14 cellular contexts compared by ENCODE assay signal in the genomic region with DNA sequence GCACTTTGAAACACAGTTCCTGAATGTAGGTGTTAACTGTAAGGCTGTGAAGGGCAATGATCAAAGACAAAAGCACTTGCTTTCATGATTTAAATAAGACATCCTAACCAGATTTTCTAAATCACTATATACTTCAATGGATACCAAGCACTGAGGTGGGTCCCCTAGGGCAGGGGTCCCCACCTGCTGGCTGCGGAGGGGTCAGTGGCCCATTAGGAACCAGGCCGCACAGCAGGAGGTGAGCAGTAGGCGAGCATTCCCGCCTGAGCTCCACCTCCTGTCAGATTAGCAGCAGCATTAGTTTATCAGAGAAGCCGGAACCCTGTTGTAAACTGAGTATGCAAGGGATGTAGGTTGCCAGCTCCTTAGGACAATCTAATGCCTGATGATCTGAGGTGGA. TPM values are rescaled to one million over a fixed set of nuclear protein-coding genes. Genes with fewer than 3 reads are reported as not detected.
DNase-seq lines count a peak whose midpoint lies in the region; ATAC-seq and TF ChIP-seq lines count a peak whose summit lies in the region.
"Had no signal": no experiment of that assay in that cellular context is flagged by ENCODE, and none has a peak within 500 bp of the region (broad histone marks: within the 10 kb centered on the region; RNA-seq: fewer than 3 reads in every experiment).

No MANE protein-coding gene starts in this region.

- H3K4me1 ChIP-seq in left ventricle myocardium inferior (peaks cover 100% of the 10 kb centered on the region), heart left ventricle (peaks cover 27 to 100% (median 86%) of the 10 kb centered on the region in 12 donors), upper lobe of left lung (peaks cover 63 to 94% (median 87%) of the 10 kb centered on the region in 4 donors), BE2C (no peaks in the 10 kb centered on the region)

- intact Hi-C loops in left ventricle myocardium inferior (cut with micrococcal nuclease) (no loop called here), heart left ventricle (cut with DNase I) (no loop called here)

- peak overlapping the region; percentile 18 for H3K4me3 Mint-ChIP-seq in activated naive CD8-positive, alpha-beta T cell treated with anti-CD3 and anti-CD28 coated beads for 36 hours
- H3K4me3 Mint-ChIP-seq in mesothelial cell of epicardium: no peak overlapping the region

- peak overlapping the region; percentile 16 for H3K27ac ChIP-seq in left ventricle myocardium inferior (replicated peaks)
- H3K27ac ChIP-seq in heart left ventricle: peak overlapping the region in 4 of 12 donors; percentile 11 to 33 (median 15)
- H3K27ac ChIP-seq in upper lobe of left lung: peak overlapping the region in 3 of 4 donors; percentile 41 to 69 (median 65)

- H3K36me3 ChIP-seq in left ventricle myocardium inferior (no peaks in the 10 kb centered on the region), heart left ventricle (peaks cover 0 to 26% (median 0%) of the 10 kb centered on the region in 9 donors), upper lobe of left lung (peaks cover 0 to 4% (median 0%) of the 10 kb centered on the region in 4 donors), BE2C (no peaks in the 10 kb centered on the region)

- TF ChIP-seq POLR2A in heart left ventricle (IDR thresholded peaks at IDR 0.05) (no peak), upper lobe of left lung (IDR thresholded peaks at IDR 0.05) (no peak)

- WGBS in heart left ventricle, 4 donors: 72 to 82% (median 81%) methylated on average over 5 of the region's 5 CpGs
- WGBS in upper lobe of left lung, 2 donors: 56 to 83% methylated on average over 3 to 5 of the region's 5 CpGs

- no peak for ATAC-seq in heart left ventricle
- ATAC-seq in upper lobe of left lung (ENCODE audit: low FRiP score in 2 of 2): no peak

- peak overlapping the region; percentile 48 for H3K27ac Mint-ChIP-seq in activated naive CD8-positive, alpha-beta T cell treated with anti-CD3 and anti-CD28 coated beads for 36 hours
- peak overlapping the region; percentile 41 for H3K27ac Mint-ChIP-seq in mesothelial cell of epicardium

- TF ChIP-seq EP300 in upper lobe of left lung (IDR thresholded peaks at IDR 0.05): no peak

- H3K4me1 Mint-ChIP-seq in activated naive CD8-positive, alpha-beta T cell treated with anti-CD3 and anti-CD28 coated beads for 36 hours: peaks cover 82% of the 10 kb centered on the region
- H3K4me1 Mint-ChIP-seq in mesothelial cell of epicardium: peaks cover 67% of the 10 kb centered on the region

- TF ChIP-seq CTCF in left ventricle myocardium inferior (IDR thresholded peaks at IDR 0.05; ENCODE audit: borderline replicate concordance) (no peak), heart left ventricle (IDR thresholded peaks at IDR 0.05) (no peak), mesothelial cell of epicardium (IDR thresholded peaks at IDR 0.05; ENCODE audit: unreplicated experiment) (no peak), upper lobe of left lung (IDR thresholded peaks at IDR 0.05) (no peak), BE2C (IDR thresholded peaks at IDR 0.05; ENCODE audit: low read depth, low read length) (no peak)

- DNase-seq in left ventricle myocardium inferior (no peak), heart left ventricle (no peak), mesothelial cell of epicardium (ENCODE audit: low spot score in 2 of 2, unreplicated experiment in 2 of 2) (no peak), upper lobe of left lung (no peak), BE2C (no peak), DMS53 treated with DMSO at 0.1 percent for 48 hours (lab: John Stamatoyannopoulos, UW; ENCODE audit: unreplicated experiment) (no peak)
- DNase-seq in activated naive CD8-positive, alpha-beta T cell treated with anti-CD3 and anti-CD28 coated beads for 36 hours: no peak
- no peak for DNase-seq in stimulated activated CD4-positive, alpha-beta T cell treated with anti-CD3 and anti-CD28 coated beads, Interleukin-4, amount 100 ng/mL, for 24 hours
- DNase-seq: activated gamma-delta T cell; caudate nucleus; Kasumi-1; NCI-H187 treated with DMSO at 0.1 percent for 48 hours; NCI-H524 treated with DMSO at 0.1 percent for 48 hours; stimulated activated CD4-positive, alpha-beta T cell treated with anti-CD3 and anti-CD28 coated beads, Interleukin-12 subunit alpha, Interleukin-12 subunit beta, amount 100 ng/mL, for 4 hours had no signal

- H3K9me3 ChIP-seq in left ventricle myocardium inferior (replicated peaks) (peaks cover 3% of the 10 kb centered on the region), heart left ventricle (peaks cover 0 to 6% (median 0%) of the 10 kb centered on the region in 12 donors), upper lobe of left lung (no peaks in the 10 kb centered on the region), BE2C (no peaks in the 10 kb centered on the region)

- no peaks in the 10 kb centered on the region for H3K27me3 Mint-ChIP-seq in activated naive CD8-positive, alpha-beta T cell treated with anti-CD3 and anti-CD28 coated beads for 36 hours
- H3K27me3 Mint-ChIP-seq in mesothelial cell of epicardium (ENCODE audit: low read depth): no peaks in the 10 kb centered on the region

- H3K4me3 ChIP-seq in left ventricle myocardium inferior (peak overlapping the region; percentile 27), heart left ventricle (peak overlapping the region in 1 of 12 donors; percentile 6), upper lobe of left lung (no peak overlapping the region), BE2C (ENCODE audit: low read depth, low read length) (no peak overlapping the region)

- H3K9me3 Mint-ChIP-seq in activated naive CD8-positive, alpha-beta T cell treated with anti-CD3 and anti-CD28 coated beads for 36 hours: peaks cover 6% of the 10 kb centered on the region
- H3K9me3 Mint-ChIP-seq in mesothelial cell of epicardium: peaks cover 5% of the 10 kb centered on the region

- peaks cover 79% of the 10 kb centered on the region for H3K36me3 Mint-ChIP-seq in activated naive CD8-positive, alpha-beta T cell treated with anti-CD3 and anti-CD28 coated beads for 36 hours
- peaks cover 16% of the 10 kb centered on the region for H3K36me3 Mint-ChIP-seq in mesothelial cell of epicardium

- H3K27me3 ChIP-seq in left ventricle myocardium inferior (ENCODE audit: low read depth) (no peaks in the 10 kb centered on the region), heart left ventricle (no peaks in the 10 kb centered on the region), upper lobe of left lung (no peaks in the 10 kb centered on the region), BE2C (no peaks in the 10 kb centered on the region)

RNA-seq across cellular contexts. Expression of gene NFE2L2, which starts 7.1 kb away (rescaled TPM):
- total RNA-seq in left ventricle myocardium inferior: 50.7 TPM
- total RNA-seq in heart left ventricle: 10 to 100 TPM; 39.2 to 82.5 (median 59.4) TPM
- 10 to 100 TPM; 17.0 to 37.3 TPM for polyA plus RNA-seq in heart left ventricle
- total RNA-seq in activated naive CD8-positive, alpha-beta T cell treated with anti-CD3 and anti-CD28 coated beads for 36 hours: 10 to 100 TPM; 68.3 to 70.3 TPM
- total RNA-seq in mesothelial cell of epicardium: 93.1 to 93.9 TPM (median 93.3 TPM) in 3 replicates
- total RNA-seq in upper lobe of left lung: 100 to 1,000 TPM in 3 of 6 donors, 10 to 100 TPM in 3; 52.4 to 174 (median 94.4) TPM
- polyA plus RNA-seq in BE2C (2012; ENCODE audit: insufficient read depth, insufficient read length, low read depth): 26.0 TPM

RNA-seq across cellular contexts. Expression of gene HNRNPA3, which starts 44.9 kb away (rescaled TPM):
- total RNA-seq in left ventricle myocardium inferior: 73.2 TPM
- 100 to 1,000 TPM in 1 of 9 donors, 10 to 100 TPM in 8; 12.7 to 110 (median 73.3) TPM for total RNA-seq in heart left ventricle
- 100 to 1,000 TPM in 1 of 2 donors, 10 to 100 TPM in 1; 64.6 to 134 TPM for polyA plus RNA-seq in heart left ventricle
- total RNA-seq in activated naive CD8-positive, alpha-beta T cell treated with anti-CD3 and anti-CD28 coated beads for 36 hours: 100 to 1,000 TPM; 253 to 254 TPM
- total RNA-seq in mesothelial cell of epicardium: 264 to 274 TPM (median 269 TPM) in 3 replicates
- 100 to 1,000 TPM in 2 of 6 donors, 10 to 100 TPM in 4; 53.2 to 146 (median 89.0) TPM for total RNA-seq in upper lobe of left lung
- 79.6 TPM for polyA plus RNA-seq in BE2C (2012; ENCODE audit: insufficient read depth, insufficient read length, low read depth)
